In genomic region chr10:53361281-53361680, GRCh38 we compare ENCODE assay signal across 22 cellular contexts.
"Had no signal": no experiment of that assay in that cellular context is flagged by ENCODE, and none has a peak within 500 bp of the region (broad histone marks: within the 10 kb centered on the region; RNA-seq: fewer than 3 reads in every experiment).

No MANE protein-coding gene starts in this region.

- DNase-seq: cerebellar nuclear complex; cortex of kidney; effector memory CD8-positive, alpha-beta T cell; erythroblast; esophagus squamous epithelium; head of caudate nucleus; kidney; left cardiac atrium; left ventricle myocardium inferior; lower lobe of right lung; mucosa of descending colon; naive B cell; sigmoid colon; stimulated activated CD4-positive, alpha-beta T cell treated with anti-CD3 and anti-CD28 coated beads, Interleukin-2, amount 100 ng/mL, for 24 hours; stimulated activated CD4-positive, alpha-beta T cell treated with anti-CD3 and anti-CD28 coated beads, Interleukin-4, amount 100 ng/mL, for 24 hours; stimulated activated naive CD4-positive, alpha-beta T cell treated with Interleukin-2 at 50 U/mL for 16 hours; stomach; tibial artery had no signal

- H3K27ac ChIP-seq: esophagus squamous epithelium, left ventricle myocardium inferior, lower lobe of right lung, parathyroid adenoma, right atrium auricular region, sigmoid colon, stomach, tibial artery had no signal

- H3K27me3 ChIP-seq: esophagus squamous epithelium, right atrium auricular region, sigmoid colon, stomach, tibial artery had no signal

- H3K4me3 ChIP-seq: esophagus squamous epithelium, left ventricle myocardium inferior, lower lobe of right lung, mucosa of descending colon, right atrium auricular region, sigmoid colon, stomach, tibial artery had no signal

- H3K9me3 ChIP-seq: esophagus squamous epithelium, left ventricle myocardium inferior, lower lobe of right lung, mucosa of descending colon, right atrium auricular region, sigmoid colon, stomach, tibial artery had no signal

- ATAC-seq: effector memory CD8-positive, alpha-beta T cell; left cardiac atrium; lower lobe of right lung; mucosa of descending colon; natural killer cell treated with Interleukin-12 subunit alpha and Interleukin-12 subunit beta and Interleukin-15 and Interleukin-18, amount 100 ng/mL, for 72 hours; stimulated activated effector memory CD8-positive, alpha-beta T cell treated with anti-CD3 and anti-CD28 coated beads, Interleukin-12 subunit alpha, Interleukin-12 subunit beta, amount 100 ng/mL, for 72 hours had no signal

- H3K79me2 ChIP-seq: parathyroid adenoma had no signal

- H2AFZ ChIP-seq: parathyroid adenoma had no signal

- H3K4me1 ChIP-seq: esophagus squamous epithelium, left ventricle myocardium inferior, lower lobe of right lung, parathyroid adenoma, right atrium auricular region, sigmoid colon, stomach, tibial artery had no signal

- H3K36me3 ChIP-seq: esophagus squamous epithelium, left ventricle myocardium inferior, lower lobe of right lung, right atrium auricular region, sigmoid colon, stomach, tibial artery had no signal
